Comparison of ENCODE assay signal across 8 cellular contexts in genomic region chr3:158801696-158802398, GRCh38. TPM values are rescaled to one million over a fixed set of nuclear protein-coding genes. Genes with fewer than 3 reads are reported as not detected.
DNase-seq lines count a peak whose midpoint lies in the region; ATAC-seq, FAIRE-seq and TF ChIP-seq lines count a peak whose summit lies in the region.

Gene MFSD1 (plus strand): TSS chr3:158802054. CDS start chr3:158802153, 99 bp downstream.

- BruUV-seq in IMR-90 (replicated peaks; lab: Mats Ljungman, UMichigan) (no TSS peak), OCI-LY7 (replicated peaks; lab: Mats Ljungman, UMichigan) (no TSS peak), endothelial cell of umbilical vein (replicated peaks; lab: Mats Ljungman, UMichigan) (no TSS peak)

- peaks cover 8 to 23% of the 10 kb centered on the region in 2 experiments; a peak in 3 of 4 replicates for H3K79me1 ChIP-seq in IMR-90 (ENCODE audit: low read depth in 1 of 2, low read length in 2 of 2)

- H4K20me1 ChIP-seq in IMR-90 (ENCODE audit: insufficient read depth, low read length) (no peaks in the 10 kb centered on the region), OCI-LY7 (ENCODE audit: insufficient read depth, low read length) (no peaks in the 10 kb centered on the region), endothelial cell of umbilical vein (replicated peaks; ENCODE audit: control insufficient read depth, extremely low read depth, insufficient read depth, low read length) (no peaks in the 10 kb centered on the region)

- CTCF ChIA-PET in IMR-90 (lab: Yijun Ruan, JAX) = interaction anchor here (1.1 kb wide), 2 partner anchors 12 to 74 kb away, joined by 3 read pairs; no protein-coding TSS in a partner anchor
- CTCF ChIA-PET in OCI-LY7 (lab: Charles Lee; ENCODE audit: unreplicated experiment) = no interaction called here
- CTCF ChIA-PET in endothelial cell of umbilical vein (lab: Charles Lee) = interaction anchor here (0.6 to 3.3 kb wide), 12 partner anchors 10 to 801 kb away, joined by 3 to 32 read pairs (median 5); partner anchors contain the start of gene GFM1

- dilution Hi-C loops in IMR-90 (cut with HindIII; ENCODE audit: low sequenced_read_pairs, unreplicated experiment) (no loop called here), endothelial cell of umbilical vein (cut with MboI; ENCODE audit: extremely low pct_ligation_motif_present, low sequenced_read_pairs) (no loop called here)

- peak within 1 kb of the TSS; percentile 69 for H2BK5ac ChIP-seq in IMR-90 (ENCODE audit: low read depth, low read length, poor library complexity, severe bottlenecking)

- peak within 1 kb of the TSS; percentile 82 for H2AK9ac ChIP-seq in IMR-90 (replicated peaks; ENCODE audit: low read depth, low read length, poor library complexity)

- ATAC-seq in GM21528 (IDR thresholded peaks at IDR 0.05; ENCODE audit: low FRiP score, unreplicated experiment) (peak; percentile 99), IMR-90 (ENCODE audit: low read depth) (peak; percentile 92)

- H3K9ac ChIP-seq in IMR-90 (ENCODE audit: low read depth, low read length) (peak within 1 kb of the TSS; percentile 86), endothelial cell of umbilical vein (replicated peaks; ENCODE audit: extremely low read depth, insufficient read depth, low read length) (peak within 1 kb of the TSS; percentile 63)

- peak within 1 kb of the TSS; percentile 94 for H4K5ac ChIP-seq in IMR-90 (ENCODE audit: low read depth, low read length)

- H2BK20ac ChIP-seq in IMR-90 (ENCODE audit: low read depth, low read length) = 0 out of 2 replicates have a peak within 1 kb of the TSS, but pooled peaks have one; percentile 35

- 0 out of 2 replicates have a peak within 1 kb of the TSS, but pooled peaks have one; percentile 4 for H2AK5ac ChIP-seq in IMR-90 (ENCODE audit: low read depth, low read length)

- peak within 1 kb of the TSS; percentile 17; the same call in 2 of the 3 replicates for H2BK15ac ChIP-seq in IMR-90 (ENCODE audit: low read depth, low read length)

- H3K9me1 ChIP-seq in IMR-90 (ENCODE audit: insufficient read depth, low read length) = no peaks in the 10 kb centered on the region
- no peaks in the 10 kb centered on the region for H3K9me1 ChIP-seq in endothelial cell of umbilical vein (replicated peaks; ENCODE audit: control insufficient read depth, extremely low read depth, insufficient read depth, low read length)

- no peak for TF ChIP-seq RAD21 in IMR-90 (IDR thresholded peaks at IDR 0.05; ENCODE audit: low read length)

- H3K9me3 ChIP-seq in IMR-90 (ENCODE audit: control insufficient read depth, insufficient read depth, low read length) (no peaks in the 10 kb centered on the region), OCI-LY7 (ENCODE audit: low read length) (no peaks in the 10 kb centered on the region), endothelial cell of umbilical vein (replicated peaks; ENCODE audit: control insufficient read depth, insufficient read depth, low read length) (no peaks in the 10 kb centered on the region)

- in situ Hi-C loops in IMR-90 (cut with MboI; ENCODE audit: low sequenced_read_pairs) = no loop called here

- peak within 1 kb of the TSS; percentile 91 to 97 for H4K8ac ChIP-seq in IMR-90 (ENCODE audit: low read depth in 2 of 2, low read length in 2 of 2)

- H3K79me2 ChIP-seq in OCI-LY7 (ENCODE audit: insufficient read depth, low read depth, low read length) (peaks cover 21% of the 10 kb centered on the region; the same call in 1 of the 2 replicates), endothelial cell of umbilical vein (ENCODE audit: control insufficient read depth, insufficient read depth, low read length) (peaks cover 1% of the 10 kb centered on the region)

- H3K27ac ChIP-seq in IMR-90 (ENCODE audit: insufficient read depth, low read length) (peak within 1 kb of the TSS; percentile 56), OCI-LY7 (ENCODE audit: low read depth, low read length, poor library complexity, severe bottlenecking) (peak within 1 kb of the TSS; percentile 1), endothelial cell of umbilical vein (ENCODE audit: insufficient read depth, low read depth, low read length) (peak within 1 kb of the TSS; percentile 27)

- TF ChIP-seq POLR2A in IMR-90 (IDR thresholded peaks at IDR 0.05; ENCODE audit: low read depth, low read length) (peak; percentile 21; the same call in 1 of the 2 replicates), endothelial cell of umbilical vein (IDR thresholded peaks at IDR 0.05; ENCODE audit: low read depth, low read length) (peak; percentile 87)

- H3K27me3 ChIP-seq in IMR-90 (ENCODE audit: control insufficient read depth, insufficient read depth, low read length) = no peaks in the 10 kb centered on the region
- no peaks in the 10 kb centered on the region for H3K27me3 ChIP-seq in endothelial cell of umbilical vein (ENCODE audit: control insufficient read depth in 2 of 2, insufficient read depth in 2 of 2, low read length in 2 of 2)

- H2AFZ ChIP-seq in IMR-90 (replicated peaks; ENCODE audit: low read length, poor library complexity) = peak within 1 kb of the TSS; percentile 98
- H2AFZ ChIP-seq in OCI-LY7 (ENCODE audit: low read length) = peak within 1 kb of the TSS; percentile 93
- H2AFZ ChIP-seq in endothelial cell of umbilical vein (ENCODE audit: low read depth, low read length) = peak within 1 kb of the TSS; percentile 38

- FAIRE-seq in endothelial cell of umbilical vein (lab: Jason Lieb, UNC) = peak; percentile 68

- peak within 1 kb of the TSS; percentile 91 for H3K14ac ChIP-seq in IMR-90 (replicated peaks; ENCODE audit: low read depth, low read length)

- intact Hi-C loops in IMR-90 (cut with micrococcal nuclease) (no loop called here), OCI-LY7 (cut with micrococcal nuclease; ENCODE audit: unreplicated experiment) (loop anchor here (10.0 kb wide), 1 partner anchor 707 kb away; no protein-coding TSS in a partner anchor), endothelial cell of umbilical vein (cut with micrococcal nuclease) (no loop called here)

- DNase-seq in DMS 273 (lab: John Stamatoyannopoulos, UW; ENCODE audit: unreplicated experiment) (peak; percentile 97), IMR-90 (peak; percentile 90), OCI-LY7 (ENCODE audit: low spot score) (peak; percentile 91), activated T-cell treated with anti-CD3 and anti-CD28 coated beads for 1 hour (ENCODE audit: low read depth) (peak; percentile 74), endothelial cell of umbilical vein (ENCODE audit: low read depth, low spot score) (peak; percentile 87), midbrain (lab: John Stamatoyannopoulos, UW) (peak; percentile 94)
- DNase-seq in stimulated activated CD8-positive, alpha-beta memory T cell treated with anti-CD3 and anti-CD28 coated beads, Interleukin-2, amount 100 ng/mL, for 1 hour (ENCODE audit: low read depth in 2 of 2) = peak; percentile 75 to 79

- peak within 1 kb of the TSS; percentile 70 for H3K18ac ChIP-seq in IMR-90 (ENCODE audit: low read depth, low read length)

- H3K4me2 ChIP-seq in IMR-90 (ENCODE audit: low read depth, low read length) (peak within 1 kb of the TSS; percentile 93), OCI-LY7 (ENCODE audit: low read length) (peak within 1 kb of the TSS; percentile 94), endothelial cell of umbilical vein (ENCODE audit: insufficient read depth, low read length) (peak within 1 kb of the TSS; percentile 90)

- peak within 1 kb of the TSS; percentile 93 for H3K23ac ChIP-seq in IMR-90 (ENCODE audit: low read depth, low read length)

- peak within 1 kb of the TSS; percentile 89 for H4K91ac ChIP-seq in IMR-90 (ENCODE audit: insufficient read depth, low read depth, low read length)

- H3K36me3 ChIP-seq in IMR-90 (ENCODE audit: control insufficient read depth, insufficient read depth, low read length) = peaks cover 1% of the 10 kb centered on the region; the same call in 1 of the 2 replicates
- peaks cover 18% of the 10 kb centered on the region; the same call in 1 of the 2 replicates for H3K36me3 ChIP-seq in OCI-LY7 (ENCODE audit: insufficient read depth, low read length)
- H3K36me3 ChIP-seq in endothelial cell of umbilical vein (ENCODE audit: control insufficient read depth in 2 of 2, extremely low read depth in 1 of 2, insufficient read depth in 2 of 2, low read length in 2 of 2) = no peaks in the 10 kb centered on the region

- POLR2A ChIA-PET in IMR-90 (lab: Charles Lee; ENCODE audit: unreplicated experiment) = no interaction called here
- POLR2A ChIA-PET in OCI-LY7 (lab: Charles Lee) = interaction anchor here (0.8 to 1.4 kb wide), 6 partner anchors 13 to 143 kb away, joined by 3 to 7 read pairs (median 3); no protein-coding TSS in a partner anchor
- POLR2A ChIA-PET in endothelial cell of umbilical vein (lab: Charles Lee) = no interaction called here

- H3K9me2 ChIP-seq in OCI-LY7 (ENCODE audit: insufficient read depth, low read length) = no peaks in the 10 kb centered on the region

- peak within 1 kb of the TSS; percentile 68 for H3K4me3 ChIP-seq in IMR-90 (ENCODE audit: insufficient read depth, low read depth, low read length)
- peak within 1 kb of the TSS; percentile 93 for H3K4me3 ChIP-seq in OCI-LY7 (ENCODE audit: low read depth, low read length, poor library complexity, severe bottlenecking)
- peak within 1 kb of the TSS; percentile 47 to 78 (median 72) for H3K4me3 ChIP-seq in endothelial cell of umbilical vein (replicated peaks in 1 of 3; ENCODE audit: insufficient read depth in 1 of 3, low read depth in 1 of 3, low read length in 3 of 3)

- H3K56ac ChIP-seq in IMR-90 (ENCODE audit: extremely low read depth, insufficient read depth, low read length) = peak within 1 kb of the TSS; percentile 66; the same call in 1 of the 2 replicates

- H3K4ac ChIP-seq in IMR-90 (ENCODE audit: low read depth, low read length) = peak within 1 kb of the TSS; percentile 94

- peak within 1 kb of the TSS; percentile 80 for H2BK120ac ChIP-seq in IMR-90 (ENCODE audit: low read depth, low read length)

- H3K4me1 ChIP-seq in IMR-90 (ENCODE audit: control insufficient read depth, insufficient read depth, low read length) (peaks cover 2% of the 10 kb centered on the region; the same call in 1 of the 2 replicates), OCI-LY7 (ENCODE audit: insufficient read depth, low read length, poor library complexity, severe bottlenecking) (peaks cover 21% of the 10 kb centered on the region), endothelial cell of umbilical vein (ENCODE audit: control insufficient read depth, extremely low read depth, insufficient read depth, low read length) (peaks cover 16% of the 10 kb centered on the region)

- WGBS in IMR-90 (ENCODE audit: extremely low coverage in 2 of 2, insufficient read length in 1 of 2), 2 experiments = 1% methylated on average over 17 of the region's 60 CpGs; no CpG with 5 or more reads in 1 of the 2 experiments

- TF ChIP-seq CTCF in IMR-90 (conservative IDR thresholded peaks at IDR 0.05; ENCODE audit: low read depth, low read length) (no peak), OCI-LY7 (conservative IDR thresholded peaks at IDR 0.05; ENCODE audit: low read length) (no peak), endothelial cell of umbilical vein (IDR thresholded peaks at IDR 0.05; ENCODE audit: extremely low read depth in 1 of 2, insufficient read depth in 1 of 2, low read depth in 1 of 2, low read length in 2 of 2) (no peak)

RNA-seq across cellular contexts. Expression of gene MFSD1, which starts in this region (rescaled TPM):
- total RNA-seq in IMR-90 (2012; rRNA removed) (64.2 and 103 TPM in 2 replicates), OCI-LY7 (2022) (22.7 and 27.3 TPM in 2 replicates), endothelial cell of umbilical vein (38.2 and 38.3 TPM in 2 replicates)
- polyA plus RNA-seq in IMR-90 (2012; rRNA removed) (39.7 and 50.4 TPM in 2 replicates), endothelial cell of umbilical vein (51.2 and 65.1 TPM in 2 replicates)
- polyA plus RNA-seq in IMR-90 (2012; cell fraction: cytosol; rRNA removed) = 24.2 and 24.8 TPM in 2 replicates
- polyA plus RNA-seq in IMR-90 (2012; cell fraction: nucleus; rRNA removed; ENCODE audit: low replicate concordance) = 10.2 and 33.8 TPM in 2 replicates
- total RNA-seq in OCI-LY7 (2014; rRNA removed; shearing (Covaris generic)) = 19.8 and 26.0 TPM in 2 replicates
- polyA plus RNA-seq in endothelial cell of umbilical vein (2011; cell fraction: cytosol; rRNA removed) = 30.8 and 32.1 TPM in 2 replicates
- polyA plus RNA-seq in endothelial cell of umbilical vein (2011; cell fraction: nucleus; rRNA removed) = 33.2 and 44.2 TPM in 2 replicates
- 38.5 and 57.3 TPM in 2 replicates for polyA plus RNA-seq in endothelial cell of umbilical vein (2012)
- polyA minus RNA-seq in endothelial cell of umbilical vein = 82.8 and 84.1 TPM in 2 replicates
- 32.4 TPM for polyA minus RNA-seq in endothelial cell of umbilical vein (2011; cell fraction: cytosol; rRNA and poly(A)+ RNA removed)
- 32.6 and 49.6 TPM in 2 replicates for polyA minus RNA-seq in endothelial cell of umbilical vein (2011; cell fraction: nucleus; rRNA and poly(A)+ RNA removed)

Comparison
In these comparisons a context has a peak if more than half of its experiments do, and no peak if none do; other contexts are left out.
1. Peak in every context shown above with its lines: DNase-seq, ATAC-seq, H3K4me3 ChIP-seq and H3K27ac ChIP-seq.
2. H2AFZ ChIP-seq: peak in every context shown above with its lines; median percentile 98 in IMR-90; 93 in OCI-LY7; 38 in endothelial cell of umbilical vein.
3. H3K27ac ChIP-seq: peak in every context shown above with its lines; median percentile 56 in IMR-90; 27 in endothelial cell of umbilical vein; 1 in OCI-LY7.